In genomic region chr10:132223156-132223590, GRCh38 we compare ENCODE assay signal across 9 cellular contexts. TPM values are rescaled to one million over a fixed set of nuclear protein-coding genes. Genes with fewer than 3 reads are reported as not detected.
DNase-seq lines count a peak whose midpoint lies in the region; ATAC-seq and TF ChIP-seq lines count a peak whose summit lies in the region.
"Had no signal": no experiment of that assay in that cellular context is flagged by ENCODE, and none has a peak within 500 bp of the region (broad histone marks: within the 10 kb centered on the region; RNA-seq: fewer than 3 reads in every experiment).

No MANE protein-coding gene starts in this region.

- peak; percentile 99 for ATAC-seq in GM19351 (IDR thresholded peaks at IDR 0.05; ENCODE audit: unreplicated experiment)

- no peak overlapping the region for H3K4me3 Mint-ChIP-seq in CD14-positive monocyte

- no peak overlapping the region for H3K9ac ChIP-seq in SU-DHL-6 (ENCODE audit: low read length)

- H3K4me1 ChIP-seq in left ventricle myocardium inferior: no peaks in the 10 kb centered on the region

- no peaks in the 10 kb centered on the region for H3F3A ChIP-seq in SU-DHL-6 (ENCODE audit: insufficient read depth)

- H3K27ac ChIP-seq in HL-60 (replicated peaks) (no peak overlapping the region), SU-DHL-6 (ENCODE audit: low read depth, low read length) (no peak overlapping the region), left ventricle myocardium inferior (replicated peaks) (no peak overlapping the region)
- H3K27ac ChIP-seq: SK-N-MC had no signal

- no peaks in the 10 kb centered on the region for H4K20me1 ChIP-seq in SU-DHL-6 (ENCODE audit: low read depth, low read length)

- no peak overlapping the region for H3K4me2 ChIP-seq in SU-DHL-6 (ENCODE audit: low read depth, low read length, poor library complexity, severe bottlenecking)

- intact Hi-C loops in CD14-positive monocyte (cut with micrococcal nuclease): loop anchor here (1.0 to 10.0 kb wide), 5 partner anchors 82 to 412 kb away; partner anchors contain the start of gene STK32C (in 1 of the 2)
- intact Hi-C loops in left ventricle myocardium inferior (cut with micrococcal nuclease): loop anchor here (5.0 kb wide), 1 partner anchor 134 kb away; no protein-coding TSS in a partner anchor

- no peak overlapping the region for H2AFZ ChIP-seq in SU-DHL-6 (ENCODE audit: low read depth, low read length, severe bottlenecking)

- TF ChIP-seq CTCF in CD14-positive monocyte (IDR thresholded peaks at IDR 0.05) (peak; percentile 91), HL-60 (IDR thresholded peaks at IDR 0.05; ENCODE audit: insufficient read depth, low read length) (peak; percentile 100), SU-DHL-6 (IDR thresholded peaks at IDR 0.05; ENCODE audit: insufficient read depth, low read length, poor library complexity, severe bottlenecking) (peak; percentile 35), left ventricle myocardium inferior (IDR thresholded peaks at IDR 0.05; ENCODE audit: borderline replicate concordance) (peak; percentile 96)

- H3K4me3 ChIP-seq in HL-60 (replicated peaks; ENCODE audit: insufficient read depth, low read length) (no peak overlapping the region), SU-DHL-6 (ENCODE audit: insufficient read depth, low read length, poor library complexity, severe bottlenecking) (no peak overlapping the region), left ventricle myocardium inferior (no peak overlapping the region)
- H3K4me3 ChIP-seq: SK-N-MC had no signal

- peaks cover 27 to 43% of the 10 kb centered on the region in 2 donors for H3K36me3 Mint-ChIP-seq in CD14-positive monocyte

- no peaks in the 10 kb centered on the region for H3K9me2 ChIP-seq in SU-DHL-6 (replicated peaks; ENCODE audit: insufficient read depth, low read length)

- DNase-seq in CD14-positive monocyte (ENCODE audit: low spot score) (peak; percentile 82), HL-60 (ENCODE audit: low read depth in 1 of 2, low spot score in 1 of 2) (peak; percentile 65 to 89), amygdala (lab: John Stamatoyannopoulos, UW) (peak in 52 of 56 donors; percentile 3 to 84 (median 54)), left ventricle myocardium inferior (peak; percentile 78), retina (peak; percentile 85), DMS79 (lab: John Stamatoyannopoulos, UW) (no peak)

- peaks cover 2 to 5% (median 3%) of the 10 kb centered on the region in 7 donors for H3K9me3 Mint-ChIP-seq in CD14-positive monocyte

- H3K4me1 Mint-ChIP-seq in CD14-positive monocyte: peaks cover 40% of the 10 kb centered on the region

- H3K27me3 ChIP-seq in HL-60 (ENCODE audit: insufficient read depth, poor library complexity, severe bottlenecking) (no peaks in the 10 kb centered on the region), SU-DHL-6 (ENCODE audit: low read length) (no peaks in the 10 kb centered on the region), left ventricle myocardium inferior (ENCODE audit: low read depth) (no peaks in the 10 kb centered on the region)

- no peaks in the 10 kb centered on the region for H3K79me2 ChIP-seq in SU-DHL-6 (ENCODE audit: insufficient read depth, low read length)

- H3K27ac Mint-ChIP-seq in CD14-positive monocyte: no peak overlapping the region

- peaks cover 1 to 3% (median 2%) of the 10 kb centered on the region in 3 donors for H3K27me3 Mint-ChIP-seq in CD14-positive monocyte (ENCODE audit: low read depth in 3 of 3)

- H3K36me3 ChIP-seq in SU-DHL-6 (ENCODE audit: low read length) (no peaks in the 10 kb centered on the region), left ventricle myocardium inferior (no peaks in the 10 kb centered on the region)

- no peaks in the 10 kb centered on the region for H3K9me3 ChIP-seq in SU-DHL-6 (ENCODE audit: insufficient read depth, low read length)
- no peaks in the 10 kb centered on the region for H3K9me3 ChIP-seq in left ventricle myocardium inferior (replicated peaks)

RNA-seq across cellular contexts. Expression of gene DPYSL4, which starts 36.4 kb away (rescaled TPM):
- polyA plus RNA-seq in CD14-positive monocyte: not detected
- 42.8 TPM for total RNA-seq in left ventricle myocardium inferior

Comparison
In these comparisons a context has a peak if more than half of its experiments do, and no peak if none do; other contexts are left out.
1. CTCF ChIP-seq: peak in every context shown above with its lines; median percentile 100 in HL-60; 96 in left ventricle myocardium inferior; 91 in CD14-positive monocyte; 35 in SU-DHL-6.